Comparison of ENCODE assay signal across 16 cellular contexts in the genomic region with DNA sequence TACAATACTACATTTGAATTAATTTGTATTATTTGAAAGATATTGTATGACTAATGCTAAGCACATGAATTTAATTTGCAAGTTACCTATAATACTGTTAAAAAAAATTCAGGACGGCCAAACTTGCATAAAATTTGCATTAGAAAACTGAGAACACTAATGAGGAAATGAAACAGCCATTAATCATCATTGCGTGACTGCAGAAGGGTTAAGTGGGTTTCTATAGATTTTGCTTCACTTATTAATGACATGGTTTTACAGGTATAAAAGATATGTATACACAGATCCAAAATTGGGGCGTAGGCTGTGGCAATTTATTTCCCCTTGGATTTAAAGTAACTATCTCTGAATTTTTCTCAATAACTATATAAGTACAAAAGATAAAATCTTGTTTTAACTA.
"Had no signal": no experiment of that assay in that cellular context is flagged by ENCODE, and none has a peak within 500 bp of the region (broad histone marks: within the 10 kb centered on the region; RNA-seq: fewer than 3 reads in every experiment).

No MANE protein-coding gene starts in this region.

- DNase-seq: activated CD4-positive, alpha-beta T cell treated with anti-CD3 and anti-CD28 coated beads, Interleukin-2, amount 10 ng/mL, durations not matched to agents 7 days and 5 days; activated CD4-positive, CD25-positive, alpha-beta regulatory T cell; activated CD8-positive, alpha-beta memory T cell treated with anti-CD3 and anti-CD28 coated beads for 24 hours; activated naive CD4-positive, alpha-beta T cell; anterior cingulate cortex; brain microvascular endothelial cell; cerebellar nuclear complex; effector memory CD4-positive, alpha-beta T cell; foreskin fibroblast; kidney glomerular epithelial cell; mesendoderm; occipital lobe; stimulated activated CD4-positive, alpha-beta T cell treated with anti-CD3 and anti-CD28 coated beads, Interleukin-2, amount 100 ng/mL, for 48 hours; stimulated activated naive CD4-positive, alpha-beta T cell; tibial artery; uterus had no signal
